ENCODE assay signal across 2 cellular contexts in genomic region chr5:139413153-139413552, GRCh38.
TF ChIP-seq lines count a peak whose summit lies in the region.

No MANE protein-coding gene starts in this region.

TF ChIP-seq in liver, 16 proteins besides CTCF, POLR2A, EP300 and RAD21:
- TF ChIP-seq RXRA (IDR thresholded peaks at IDR 0.05) (peak; percentile 60 to 76), GABPA (IDR thresholded peaks at IDR 0.05 in 1 of 2, conservative IDR thresholded peaks at IDR 0.05 in 1 of 2) (no peak)

TF ChIP-seq in HepG2, 621 proteins besides CTCF, POLR2A, EP300 and RAD21:
- TF ChIP-seq TRIM22 (IDR thresholded peaks at IDR 0.05) (no peak), ZNF281 (CRISPR knock-in tag; IDR thresholded peaks at IDR 0.05; ENCODE audit: borderline replicate concordance) (no peak), SUZ12 (IDR thresholded peaks at IDR 0.05; ENCODE audit: low read depth, low read length) (no peak), PCBP2 (optimal IDR thresholded peaks at IDR 0.05; ENCODE audit: low read depth, low read length, poor library complexity, severe bottlenecking) (no peak), EZH2 (conservative IDR thresholded peaks at IDR 0.05; ENCODE audit: low read depth, low read length) (no peak), THRA (CRISPR knock-in tag; IDR thresholded peaks at IDR 0.05; ENCODE audit: borderline replicate concordance) (no peak), AGO2 (optimal IDR thresholded peaks at IDR 0.05; ENCODE audit: low read depth, low read length) (no peak), ZNF546 (CRISPR knock-in tag; conservative IDR thresholded peaks at IDR 0.05) (no peak), MAFK (conservative IDR thresholded peaks at IDR 0.05 in 1 of 2, IDR thresholded peaks at IDR 0.05 in 1 of 2; ENCODE audit: low read length in 2 of 2) (no peak), DR1 (CRISPR knock-in tag; IDR thresholded peaks at IDR 0.05) (no peak), ZNF280B (CRISPR knock-in tag; IDR thresholded peaks at IDR 0.05; ENCODE audit: borderline replicate concordance) (no peak), KDM2A (CRISPR knock-in tag; IDR thresholded peaks at IDR 0.05; ENCODE audit: borderline replicate concordance, low read depth) (no peak)
- TF ChIP-seq, protein P1, sequence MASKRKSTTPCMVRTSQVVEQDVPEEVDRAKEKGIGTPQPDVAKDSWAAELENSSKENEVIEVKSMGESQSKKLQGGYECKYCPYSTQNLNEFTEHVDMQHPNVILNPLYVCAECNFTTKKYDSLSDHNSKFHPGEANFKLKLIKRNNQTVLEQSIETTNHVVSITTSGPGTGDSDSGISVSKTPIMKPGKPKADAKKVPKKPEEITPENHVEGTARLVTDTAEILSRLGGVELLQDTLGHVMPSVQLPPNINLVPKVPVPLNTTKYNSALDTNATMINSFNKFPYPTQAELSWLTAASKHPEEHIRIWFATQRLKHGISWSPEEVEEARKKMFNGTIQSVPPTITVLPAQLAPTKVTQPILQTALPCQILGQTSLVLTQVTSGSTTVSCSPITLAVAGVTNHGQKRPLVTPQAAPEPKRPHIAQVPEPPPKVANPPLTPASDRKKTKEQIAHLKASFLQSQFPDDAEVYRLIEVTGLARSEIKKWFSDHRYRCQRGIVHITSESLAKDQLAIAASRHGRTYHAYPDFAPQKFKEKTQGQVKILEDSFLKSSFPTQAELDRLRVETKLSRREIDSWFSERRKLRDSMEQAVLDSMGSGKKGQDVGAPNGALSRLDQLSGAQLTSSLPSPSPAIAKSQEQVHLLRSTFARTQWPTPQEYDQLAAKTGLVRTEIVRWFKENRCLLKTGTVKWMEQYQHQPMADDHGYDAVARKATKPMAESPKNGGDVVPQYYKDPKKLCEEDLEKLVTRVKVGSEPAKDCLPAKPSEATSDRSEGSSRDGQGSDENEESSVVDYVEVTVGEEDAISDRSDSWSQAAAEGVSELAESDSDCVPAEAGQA (IDR thresholded peaks at IDR 0.05; ENCODE audit: low read depth): no peak
- TF ChIP-seq, protein P1 (CRISPR knock-in tag; IDR thresholded peaks at IDR 0.05; ENCODE audit: borderline replicate concordance): no peak
